In genomic region chrX:130173190-130173895, GRCh38 we compare ENCODE assay signal across 8 cellular contexts. TPM values are rescaled to one million over a fixed set of nuclear protein-coding genes. Genes with fewer than 3 reads are reported as not detected.
DNase-seq lines count a peak whose midpoint lies in the region; TF ChIP-seq lines count a peak whose summit lies in the region.

No MANE protein-coding gene starts in this region.

- no peaks in the 10 kb centered on the region for H3K9me3 ChIP-seq in trophoblast cell (ENCODE audit: insufficient read depth, low read depth, low read length)

- H4K12ac ChIP-seq in trophoblast cell (ENCODE audit: low read depth, low read length): no peak overlapping the region

- no peak overlapping the region for H2BK120ac ChIP-seq in trophoblast cell (ENCODE audit: insufficient read depth, low read length, poor library complexity)

- no peak overlapping the region for H2AFZ ChIP-seq in trophoblast cell (ENCODE audit: insufficient read depth, low read length, poor library complexity)

- peaks cover 2% of the 10 kb centered on the region for H3K79me2 ChIP-seq in trophoblast cell (ENCODE audit: control insufficient read depth, insufficient read depth, low read length, poor library complexity)

- H3K4me1 ChIP-seq in trophoblast cell (ENCODE audit: control insufficient read depth in 1 of 2, insufficient read depth in 2 of 2, low read length in 2 of 2): peaks cover 11 to 22% of the 10 kb centered on the region in 2 experiments

- no peak for TF ChIP-seq CTCF in fibroblast of villous mesenchyme (IDR thresholded peaks at IDR 0.05; ENCODE audit: insufficient read depth, low read depth, low read length)

- H4K91ac ChIP-seq in trophoblast cell (ENCODE audit: low read depth, low read length): no peak overlapping the region

- H3K4ac ChIP-seq in trophoblast cell (ENCODE audit: low read depth, low read length): no peak overlapping the region

- DNase-seq in AG20443 (ENCODE audit: low spot score): peak; percentile 73
- peak; percentile 39 for DNase-seq in HK-2 (ENCODE audit: unreplicated experiment)
- peak; percentile 46 for DNase-seq in activated CD4-positive, CD25-positive, alpha-beta regulatory T cell treated with anti-CD3 and anti-CD28 coated beads, Interleukin-2, amount 50 U/mL, for 72 hours
- DNase-seq in fibroblast of villous mesenchyme (ENCODE audit: low read depth): peak; percentile 90
- peak; percentile 59 to 64 for DNase-seq in trophoblast cell
- DNase-seq in central memory CD4-positive, alpha-beta T cell: no peak
- no peak for DNase-seq in NCI-H774 (lab: John Stamatoyannopoulos, UW)

- no peaks in the 10 kb centered on the region for H3K36me3 ChIP-seq in trophoblast cell (ENCODE audit: control insufficient read depth in 1 of 2, insufficient read depth in 2 of 2, low read length in 2 of 2)

- H3K27me3 ChIP-seq in trophoblast cell (ENCODE audit: insufficient read depth, low read length): no peaks in the 10 kb centered on the region

- no peak overlapping the region for H2BK5ac ChIP-seq in trophoblast cell (ENCODE audit: low read depth, low read length, poor library complexity)

- H3K4me2 ChIP-seq in trophoblast cell (ENCODE audit: low read length): peak overlapping the region; percentile 27

- peak; percentile 52 for TF ChIP-seq POLR2A in GM18951 (IDR thresholded peaks at IDR 0.05; ENCODE audit: extremely low read depth, insufficient read depth, insufficient read length)

- H3K9ac ChIP-seq in trophoblast cell (ENCODE audit: low read length): no peak overlapping the region

- peaks cover 11% of the 10 kb centered on the region for H3K79me1 ChIP-seq in trophoblast cell (ENCODE audit: low read length)

- in situ Hi-C loops in GM18951 (cut with MboI; ENCODE audit: low sequenced_read_pairs, unreplicated experiment): loop anchor here (10.0 kb wide), 1 partner anchor 89 kb away; no protein-coding TSS in a partner anchor

- H3K18ac ChIP-seq in trophoblast cell (ENCODE audit: low read length): no peak overlapping the region

- H3K23ac ChIP-seq in trophoblast cell (ENCODE audit: low read length): no peak overlapping the region

- no peak overlapping the region for H2AK5ac ChIP-seq in trophoblast cell (ENCODE audit: low read length)

- peak overlapping the region; percentile 78 for H3K27ac ChIP-seq in trophoblast cell (ENCODE audit: low read depth, low read length)

- H3K4me3 ChIP-seq in fibroblast of villous mesenchyme (ENCODE audit: low read depth, low read length): no peak overlapping the region
- H3K4me3 ChIP-seq in trophoblast cell (ENCODE audit: low read depth, low read length): no peak overlapping the region

- H4K8ac ChIP-seq in trophoblast cell (ENCODE audit: low read depth, low read length): no peak overlapping the region

- no peak overlapping the region for H2BK12ac ChIP-seq in trophoblast cell (ENCODE audit: low read length)

- no peak overlapping the region for H3K14ac ChIP-seq in trophoblast cell (ENCODE audit: low read length)

- no CpG with 5 or more reads among the region's 7 CpGs for WGBS in trophoblast cell (ENCODE audit: extremely low coverage, insufficient coverage, insufficient read length)

RNA-seq across cellular contexts. Expression of gene RAB33A, which starts 1.6 kb away (rescaled TPM):
- total RNA-seq in fibroblast of villous mesenchyme: 1.3 and 3.5 TPM in 2 replicates
- polyA plus RNA-seq in trophoblast cell (2013): 1.0 and 1.1 TPM in 2 replicates

RNA-seq across cellular contexts. Expression of gene AIFM1, which starts 7.7 kb away (rescaled TPM):
- 13.5 and 16.0 TPM in 2 replicates for total RNA-seq in fibroblast of villous mesenchyme
- polyA plus RNA-seq in trophoblast cell (2013): 25.7 and 25.9 TPM in 2 replicates

Comparison
In these comparisons a context has a peak if more than half of its experiments do, and no peak if none do; other contexts are left out.
1. DNase-seq: peak in AG20443 (single experiment), HK-2 (single experiment), activated CD4-positive, CD25-positive, alpha-beta regulatory T cell treated with anti-CD3 and anti-CD28 coated beads, Interleukin-2, amount 50 U/mL, for 72 hours (single experiment), fibroblast of villous mesenchyme (single experiment) and trophoblast cell (2 of 2); none in central memory CD4-positive, alpha-beta T cell (single experiment) and NCI-H774 (single experiment).